Comparison of ENCODE assay signal across 24 cellular contexts in the genomic region with DNA sequence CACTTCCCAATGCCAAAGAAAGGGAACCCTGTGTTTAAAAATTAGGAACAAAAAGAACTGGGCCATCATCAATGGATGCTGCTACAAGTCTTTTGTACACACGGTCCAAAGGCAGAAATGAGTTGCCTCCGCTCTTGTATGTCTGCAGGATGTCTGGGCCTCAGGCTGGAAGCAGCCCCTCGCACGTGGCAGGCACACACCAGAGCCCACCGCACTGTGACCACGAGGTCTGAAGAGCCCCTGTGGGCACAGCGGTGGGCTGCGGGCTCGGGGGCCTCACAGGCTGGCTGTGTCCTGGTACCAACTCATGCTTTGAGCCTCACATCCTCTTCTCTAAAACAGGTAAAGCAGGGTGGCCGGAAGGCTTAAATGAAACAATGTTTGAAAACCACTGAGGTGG.
"Had no signal": no experiment of that assay in that cellular context is flagged by ENCODE, and none has a peak within 500 bp of the region (broad histone marks: within the 10 kb centered on the region; RNA-seq: fewer than 3 reads in every experiment).

No MANE protein-coding gene starts in this region.

- H3K79me2 ChIP-seq: hepatocyte had no signal

- ATAC-seq: foreskin keratinocyte, gastroesophageal sphincter, heart left ventricle, left cardiac atrium, left lung, left ventricle myocardium superior, mucosa of descending colon had no signal

- H3K9me3 ChIP-seq: mucosa of descending colon had no signal

- H3K36me3 ChIP-seq: esophagus muscularis mucosa, gastroesophageal sphincter, heart left ventricle, left lung had no signal

- H3K27me3 ChIP-seq: foreskin keratinocyte, heart left ventricle, hepatocyte had no signal

- H3K4me1 Mint-ChIP-seq: immature natural killer cell, memory B cell had no signal

- H3K4me1 ChIP-seq: foreskin keratinocyte, gastroesophageal sphincter, heart left ventricle, left lung had no signal

- DNase-seq: dermis blood vessel endothelial cell; dorsolateral prefrontal cortex; effector CD4-positive, alpha-beta T cell; effector memory CD4-positive, alpha-beta T cell; foreskin keratinocyte; heart left ventricle; hypothalamus; immature natural killer cell; left cardiac atrium; left lung; left ventricle myocardium superior; mammary epithelial cell; mesendoderm; mucosa of descending colon had no signal

- H3K4me2 ChIP-seq: hepatocyte had no signal

- H3K4me3 Mint-ChIP-seq: immature natural killer cell, memory B cell had no signal

- H3K27me3 Mint-ChIP-seq: memory B cell had no signal

- H2AFZ ChIP-seq: hepatocyte had no signal

- H3K27ac Mint-ChIP-seq: immature natural killer cell, memory B cell had no signal

- H3K4me3 ChIP-seq: coronary artery, dorsolateral prefrontal cortex, esophagus muscularis mucosa, gastroesophageal sphincter, heart left ventricle, hepatocyte, left lung, lung, mucosa of descending colon had no signal

- H3K27ac ChIP-seq: coronary artery, dorsolateral prefrontal cortex, esophagus muscularis mucosa, foreskin keratinocyte, gastroesophageal sphincter, heart left ventricle, hepatocyte, left lung had no signal

- H3K36me3 Mint-ChIP-seq: immature natural killer cell, memory B cell had no signal

- FAIRE-seq: colon, endothelial cell of umbilical vein, frontal cortex, keratinocyte had no signal
